Comparison of ENCODE assay signal across 8 cellular contexts in the genomic region with DNA sequence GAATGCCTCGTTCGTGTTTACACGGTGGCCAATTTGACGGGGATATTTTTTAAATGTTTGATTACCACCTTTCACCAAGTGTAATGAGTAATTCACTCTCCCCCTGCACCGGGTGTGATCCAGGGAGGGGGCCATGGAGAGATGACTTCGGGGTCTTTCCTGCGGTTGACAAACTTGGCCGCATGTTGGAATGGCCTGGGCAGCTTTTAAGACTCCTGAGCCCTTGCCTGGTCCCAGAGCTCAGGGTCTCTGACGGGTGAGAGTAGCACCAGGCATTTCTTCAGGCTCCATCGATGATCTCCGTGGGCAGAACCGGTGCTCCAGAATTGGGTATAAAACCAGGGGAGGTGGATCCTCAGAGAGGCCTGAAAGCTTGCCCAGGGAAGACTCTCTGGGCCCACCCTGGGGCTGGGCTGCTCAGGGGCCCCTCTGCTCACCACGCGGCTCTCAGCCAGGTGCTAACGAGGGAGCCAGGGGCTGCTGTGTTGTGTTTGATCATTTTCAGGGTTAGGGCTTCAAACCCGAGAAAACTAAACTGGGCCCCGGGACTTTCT. TPM values are rescaled to one million over a fixed set of nuclear protein-coding genes. Genes with fewer than 3 reads are reported as not detected.
A peak's percentile ranks its signal among the peaks of the same experiment; 100 is the strongest.
DNase-seq lines count a peak whose midpoint lies in the region; ATAC-seq and TF ChIP-seq lines count a peak whose summit lies in the region.

No MANE protein-coding gene starts in this region.

- H3K27ac ChIP-seq in 22Rv1 (peak overlapping the region; percentile 98), KOPT-K1 (ENCODE audit: low read depth, low read length, poor library complexity, severe bottlenecking) (peak overlapping the region; percentile 81), angular gyrus (ENCODE audit: low read depth, low read length) (peak overlapping the region; percentile 35), left lung (peak overlapping the region; percentile 85 to 92), stomach smooth muscle (ENCODE audit: low read length) (peak overlapping the region; percentile 53)

- peak overlapping the region; percentile 88 to 93 for H3K9ac ChIP-seq in stomach smooth muscle (ENCODE audit: low read length in 2 of 2)

- intact Hi-C loops in left lung (cut with DNase I): no loop called here

- H3K4me3 ChIP-seq in left lung: peak overlapping the region; percentile 76 to 86
- peak overlapping the region; percentile 87 to 90 for H3K4me3 ChIP-seq in stomach smooth muscle (ENCODE audit: low read length in 2 of 2)

- TF ChIP-seq CTCF in 22Rv1 (IDR thresholded peaks at IDR 0.05): no peak
- no peak for TF ChIP-seq CTCF in left lung (IDR thresholded peaks at IDR 0.05)

- H3K27me3 ChIP-seq in left lung: no peaks in the 10 kb centered on the region
- H3K27me3 ChIP-seq in stomach smooth muscle (ENCODE audit: control insufficient read depth in 1 of 2, insufficient read depth in 2 of 2, low read length in 2 of 2): no peaks in the 10 kb centered on the region

- H3K36me3 ChIP-seq in KOPT-K1 (ENCODE audit: insufficient read depth, low read length) (peaks cover 37% of the 10 kb centered on the region), left lung (peaks cover 0 to 34% of the 10 kb centered on the region in 2 donors), stomach smooth muscle (ENCODE audit: control insufficient read depth in 2 of 2, insufficient read depth in 2 of 2, low read length in 2 of 2) (peaks cover 22 to 25% of the 10 kb centered on the region in 2 donors)

- no peak for ATAC-seq in left lung

- H3K9me3 ChIP-seq in KOPT-K1 (ENCODE audit: insufficient read depth, low read length, poor library complexity, severe bottlenecking) (no peaks in the 10 kb centered on the region), left lung (no peaks in the 10 kb centered on the region), stomach smooth muscle (ENCODE audit: control insufficient read depth in 2 of 2, low read length in 2 of 2) (no peaks in the 10 kb centered on the region)

- DNase-seq in GM19238 (ENCODE audit: insufficient read length, low spot score) (peak; percentile 16), left lung (no peak), NCI-H2029 (lab: John Stamatoyannopoulos, UW) (no peak), NCI-H1105 (lab: John Stamatoyannopoulos, UW) (no peak)

- H3K4me1 ChIP-seq in left lung (peaks cover 10 to 25% of the 10 kb centered on the region in 2 donors), stomach smooth muscle (ENCODE audit: control insufficient read depth, insufficient read depth, low read length) (peaks cover 15% of the 10 kb centered on the region)

RNA-seq across cellular contexts. Expression of a gene that starts 0.9 kb away (rescaled TPM):
- 10 to 100 TPM; 20.1 to 20.3 TPM for total RNA-seq in left lung

RNA-seq across cellular contexts. Expression of a gene that starts 43.2 kb away (rescaled TPM):
- total RNA-seq in left lung: 1 to 10 TPM; 7.4 to 9.0 TPM

RNA-seq across cellular contexts. Expression of a gene that starts 49.0 kb away (rescaled TPM):
- total RNA-seq in left lung: 10 to 100 TPM; 11.2 to 13.7 TPM

Comparison
In these comparisons a context has a peak if more than half of its experiments do, and no peak if none do; other contexts are left out.
1. H3K27ac ChIP-seq: peak in every context shown above with its lines; median percentile 98 in 22Rv1; 88 in left lung; 81 in KOPT-K1; 53 in stomach smooth muscle; 35 in angular gyrus.